8 cellular contexts compared by ENCODE assay signal in the genomic region with DNA sequence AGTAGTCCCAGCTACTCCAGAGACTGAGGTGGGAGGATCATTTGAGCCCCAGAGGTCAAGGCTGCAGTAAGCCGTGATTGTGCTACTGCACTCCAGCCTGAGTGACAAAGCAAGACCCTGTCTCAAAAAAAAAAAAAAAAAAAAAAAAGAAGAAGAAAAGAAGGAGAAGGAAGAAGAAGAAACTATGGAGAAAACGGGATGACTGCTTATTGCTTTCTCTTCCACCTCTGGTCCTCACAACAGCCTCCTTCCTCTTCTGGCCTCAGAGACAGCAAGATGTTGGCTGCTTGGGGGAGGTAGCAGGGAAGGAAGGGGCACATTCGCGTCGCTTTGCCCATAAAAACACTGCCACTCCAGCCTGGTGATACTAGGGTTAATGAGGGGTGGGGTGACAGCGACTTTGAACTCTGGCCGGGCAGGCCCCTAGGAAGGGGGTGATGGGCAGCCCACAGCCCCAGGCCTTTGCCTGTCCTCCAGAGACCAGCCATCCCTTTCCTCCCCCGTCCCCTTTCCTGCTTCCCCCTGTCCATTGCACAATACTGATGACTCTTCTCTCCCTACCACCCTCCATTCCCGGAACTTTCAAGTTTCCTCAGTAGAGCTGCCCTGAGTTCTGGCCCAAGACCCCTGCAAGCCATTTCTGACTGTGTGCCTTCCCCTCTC. TPM values are rescaled to one million over a fixed set of nuclear protein-coding genes. Genes with fewer than 3 reads are reported as not detected.
DNase-seq lines count a peak whose midpoint lies in the region; ATAC-seq and TF ChIP-seq lines count a peak whose summit lies in the region.
"Had no signal": no experiment of that assay in that cellular context is flagged by ENCODE, and none has a peak within 500 bp of the region (broad histone marks: within the 10 kb centered on the region; RNA-seq: fewer than 3 reads in every experiment).

No MANE protein-coding gene starts in this region.

- peaks cover 18% of the 10 kb centered on the region for H3K4me1 Mint-ChIP-seq in WTC11
- peaks cover 8% of the 10 kb centered on the region for H3K4me1 Mint-ChIP-seq in glutamatergic neuron (ENCODE audit: low read depth, unreplicated experiment)
- H3K4me1 Mint-ChIP-seq in stimulated activated effector memory CD8-positive, alpha-beta T cell treated with anti-CD3 and anti-CD28 coated beads, Interleukin-12 subunit alpha, Interleukin-12 subunit beta, amount 100 ng/mL, for 72 hours: peaks cover 66% of the 10 kb centered on the region

- H3K27me3 Mint-ChIP-seq in WTC11 (ENCODE audit: low read depth) (peaks cover 56% of the 10 kb centered on the region), glutamatergic neuron (ENCODE audit: unreplicated experiment) (peaks cover 15% of the 10 kb centered on the region)

- no peaks in the 10 kb centered on the region for H3K36me3 Mint-ChIP-seq in WTC11
- H3K36me3 Mint-ChIP-seq in glutamatergic neuron (ENCODE audit: unreplicated experiment): no peaks in the 10 kb centered on the region
- H3K36me3 Mint-ChIP-seq in stimulated activated effector memory CD8-positive, alpha-beta T cell treated with anti-CD3 and anti-CD28 coated beads, Interleukin-12 subunit alpha, Interleukin-12 subunit beta, amount 100 ng/mL, for 72 hours: peaks cover 8% of the 10 kb centered on the region

- no peak overlapping the region for H3K27ac ChIP-seq in HEK293 (ENCODE audit: extremely low read depth, low read depth, low read length)

- H3K4me3 ChIP-seq in HEK293 (ENCODE audit: low read depth, low read length): no peak overlapping the region

- POLR2A ChIA-PET in HEK293 (lab: Yijun Ruan, JAX) (interaction anchor here (1.0 to 2.9 kb wide), 2 partner anchors 17 to 204 kb away, joined by 3 to 17 read pairs; a partner anchor contains a TSS), WTC11 (lab: Charles Lee) (interaction anchor here (0.7 to 2.3 kb wide), 2 partner anchors 17 to 28 kb away, joined by 3 to 6 read pairs; a partner anchor contains a TSS), GM10248 (lab: Yijun Ruan, JAX) (interaction anchor here (0.8 to 1.2 kb wide), 3 partner anchors 16 to 41 kb away, joined by 3 to 5 read pairs (median 5); a partner anchor contains a TSS)

- peaks cover 3% of the 10 kb centered on the region; the same call in 1 of the 2 replicates for H3K4me1 ChIP-seq in HEK293 (ENCODE audit: control insufficient read depth, insufficient read depth, low read length)

- no peaks in the 10 kb centered on the region for H3K9me3 ChIP-seq in HEK293 (ENCODE audit: control insufficient read depth, insufficient read depth, low read depth, low read length)

- H3K36me3 ChIP-seq in HEK293 (ENCODE audit: control insufficient read depth in 2 of 2, insufficient read depth in 1 of 2, low read length in 2 of 2): peaks cover 0 to 4% of the 10 kb centered on the region in 2 experiments; a peak in 1 of 3 replicates

- H3K4me3 Mint-ChIP-seq in WTC11 (peak overlapping the region; percentile 54), glutamatergic neuron (ENCODE audit: unreplicated experiment) (peak overlapping the region; percentile 15)
- peak overlapping the region; percentile 90 for H3K4me3 Mint-ChIP-seq in stimulated activated effector memory CD8-positive, alpha-beta T cell treated with anti-CD3 and anti-CD28 coated beads, Interleukin-12 subunit alpha, Interleukin-12 subunit beta, amount 100 ng/mL, for 72 hours

- CTCF ChIA-PET in HEK293 (lab: Yijun Ruan, JAX) (interaction anchor here (0.7 to 3.7 kb wide), 3 partner anchors 11 to 28 kb away, joined by 4 to 14 read pairs (median 4); no protein-coding TSS in a partner anchor), WTC11 (lab: Charles Lee) (interaction anchor here (0.9 to 2.8 kb wide), 7 partner anchors 16 to 265 kb away, joined by 4 to 13 read pairs (median 6); a partner anchor contains a TSS), GM10248 (lab: Yijun Ruan, JAX) (interaction anchor here (1.0 to 7.8 kb wide), 11 partner anchors 8 to 204 kb away, joined by 3 to 85 read pairs (median 8); a partner anchor contains a TSS)

- ATAC-seq in WTC11: no peak
- ATAC-seq in stimulated activated effector memory CD8-positive, alpha-beta T cell treated with anti-CD3 and anti-CD28 coated beads, Interleukin-12 subunit alpha, Interleukin-12 subunit beta, amount 100 ng/mL, for 72 hours: no peak
- ATAC-seq in HG03469 (IDR thresholded peaks at IDR 0.05; ENCODE audit: unreplicated experiment): no peak

- no peak for DNase-seq in WTC11 (ENCODE audit: low spot score)
- DNase-seq in glutamatergic neuron: no peak
- DNase-seq in stimulated activated effector memory CD8-positive, alpha-beta T cell treated with anti-CD3 and anti-CD28 coated beads, Interleukin-12 subunit alpha, Interleukin-12 subunit beta, amount 100 ng/mL, for 72 hours (ENCODE audit: low spot score in 2 of 2): no peak
- no peak for DNase-seq in GM10248 (ENCODE audit: extremely low spot score)
- no peak for DNase-seq in activated CD8-positive, alpha-beta memory T cell treated with anti-CD3 and anti-CD28 coated beads, Interleukin-2, amount 50 U/mL, for 48 hours

- H3K9me3 Mint-ChIP-seq in WTC11 (no peaks in the 10 kb centered on the region), glutamatergic neuron (ENCODE audit: unreplicated experiment) (peaks cover 7% of the 10 kb centered on the region)
- no peaks in the 10 kb centered on the region for H3K9me3 Mint-ChIP-seq in stimulated activated effector memory CD8-positive, alpha-beta T cell treated with anti-CD3 and anti-CD28 coated beads, Interleukin-12 subunit alpha, Interleukin-12 subunit beta, amount 100 ng/mL, for 72 hours

- H3K27ac Mint-ChIP-seq in WTC11 (no peak overlapping the region), glutamatergic neuron (ENCODE audit: unreplicated experiment) (no peak overlapping the region)
- H3K27ac Mint-ChIP-seq in stimulated activated effector memory CD8-positive, alpha-beta T cell treated with anti-CD3 and anti-CD28 coated beads, Interleukin-12 subunit alpha, Interleukin-12 subunit beta, amount 100 ng/mL, for 72 hours: peak overlapping the region; percentile 95

- TF ChIP-seq CTCF in HEK293 (tag by site-specific recombination; IDR thresholded peaks at IDR 0.05) (no peak), WTC11 (IDR thresholded peaks at IDR 0.05) (no peak), glutamatergic neuron (IDR thresholded peaks at IDR 0.05; ENCODE audit: partially characterized antibody, unreplicated experiment) (no peak), GM10248 (IDR thresholded peaks at IDR 0.05; ENCODE audit: control extremely low read depth, extremely low read depth, low read depth, missing control alignments) (no peak)

TF ChIP-seq in HEK293, 187 proteins besides CTCF, POLR2A, EP300 and RAD21 (continues in another document):
- TF ChIP-seq ZIC2 (tag by site-specific recombination; IDR thresholded peaks at IDR 0.05) (no peak), ZNF24 (tag by site-specific recombination; IDR thresholded peaks at IDR 0.05) (no peak), ZNF426 (tag by site-specific recombination; IDR thresholded peaks at IDR 0.05) (no peak), ZNF354C (tag by site-specific recombination; IDR thresholded peaks at IDR 0.05; ENCODE audit: borderline replicate concordance, low read depth) (no peak), ZNF416 (tag by site-specific recombination; IDR thresholded peaks at IDR 0.05) (no peak), ZBTB8A (tag by site-specific recombination; IDR thresholded peaks at IDR 0.05) (no peak), KLF10 (tag by site-specific recombination; IDR thresholded peaks at IDR 0.05) (no peak), ZBTB1 (tag by site-specific recombination; IDR thresholded peaks at IDR 0.05) (no peak)
- TF ChIP-seq, protein P1, sequence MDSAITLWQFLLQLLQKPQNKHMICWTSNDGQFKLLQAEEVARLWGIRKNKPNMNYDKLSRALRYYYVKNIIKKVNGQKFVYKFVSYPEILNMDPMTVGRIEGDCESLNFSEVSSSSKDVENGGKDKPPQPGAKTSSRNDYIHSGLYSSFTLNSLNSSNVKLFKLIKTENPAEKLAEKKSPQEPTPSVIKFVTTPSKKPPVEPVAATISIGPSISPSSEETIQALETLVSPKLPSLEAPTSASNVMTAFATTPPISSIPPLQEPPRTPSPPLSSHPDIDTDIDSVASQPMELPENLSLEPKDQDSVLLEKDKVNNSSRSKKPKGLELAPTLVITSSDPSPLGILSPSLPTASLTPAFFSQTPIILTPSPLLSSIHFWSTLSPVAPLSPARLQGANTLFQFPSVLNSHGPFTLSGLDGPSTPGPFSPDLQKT (IDR thresholded peaks at IDR 0.05; ENCODE audit: borderline replicate concordance, low read depth, low read length): no peak

TF ChIP-seq in WTC11, 78 proteins besides CTCF, POLR2A, EP300 and RAD21 (continues in another document):
- TF ChIP-seq RELA (CRISPR knock-in tag; IDR thresholded peaks at IDR 0.05; ENCODE audit: borderline replicate concordance) (no peak), ZNF219 (CRISPR knock-in tag; IDR thresholded peaks at IDR 0.05; ENCODE audit: borderline replicate concordance) (no peak), CREM (CRISPR knock-in tag; IDR thresholded peaks at IDR 0.05) (no peak), TEAD1 (CRISPR knock-in tag; IDR thresholded peaks at IDR 0.05) (no peak), NFE2L1 (CRISPR knock-in tag; IDR thresholded peaks at IDR 0.05) (no peak)
- TF ChIP-seq, protein P2, sequence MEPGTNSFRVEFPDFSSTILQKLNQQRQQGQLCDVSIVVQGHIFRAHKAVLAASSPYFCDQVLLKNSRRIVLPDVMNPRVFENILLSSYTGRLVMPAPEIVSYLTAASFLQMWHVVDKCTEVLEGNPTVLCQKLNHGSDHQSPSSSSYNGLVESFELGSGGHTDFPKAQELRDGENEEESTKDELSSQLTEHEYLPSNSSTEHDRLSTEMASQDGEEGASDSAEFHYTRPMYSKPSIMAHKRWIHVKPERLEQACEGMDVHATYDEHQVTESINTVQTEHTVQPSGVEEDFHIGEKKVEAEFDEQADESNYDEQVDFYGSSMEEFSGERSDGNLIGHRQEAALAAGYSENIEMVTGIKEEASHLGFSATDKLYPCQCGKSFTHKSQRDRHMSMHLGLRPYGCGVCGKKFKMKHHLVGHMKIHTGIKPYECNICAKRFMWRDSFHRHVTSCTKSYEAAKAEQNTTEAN (CRISPR knock-in tag; IDR thresholded peaks at IDR 0.05): no peak

RNA-seq across cellular contexts. Expression of a gene that starts 2.0 kb away (rescaled TPM):
- total RNA-seq in WTC11 (2021): 40.2 to 69.0 TPM (median 65.8 TPM) in 3 replicates
- total RNA-seq in glutamatergic neuron (ENCODE audit: unreplicated experiment): 104 TPM

RNA-seq across cellular contexts. Expression of a gene that starts 13.7 kb away (rescaled TPM):
- total RNA-seq in WTC11 (2021) (21.6 to 24.6 TPM (median 23.2 TPM) in 3 replicates), glutamatergic neuron (ENCODE audit: unreplicated experiment) (23.4 TPM)

RNA-seq across cellular contexts. Expression of a gene that starts 15.8 kb away (rescaled TPM):
- total RNA-seq in WTC11 (2021) (10.2 to 12.5 TPM (median 10.4 TPM) in 3 replicates), glutamatergic neuron (ENCODE audit: unreplicated experiment) (88.5 TPM)

RNA-seq across cellular contexts. Expression of a gene that starts 17.0 kb away (rescaled TPM):
- total RNA-seq in WTC11 (2021) (0.57 to 0.96 TPM (median 0.87 TPM) in 3 replicates), glutamatergic neuron (ENCODE audit: unreplicated experiment) (not detected)
- total RNA-seq: subcutaneous adipose tissue had no signal

RNA-seq across cellular contexts. Expression of a gene that starts 38.9 kb away (rescaled TPM):
- total RNA-seq in WTC11 (2021): 24.6 to 28.0 TPM (median 27.6 TPM) in 3 replicates
- total RNA-seq in glutamatergic neuron (ENCODE audit: unreplicated experiment): 7.5 TPM

Comparison
In these comparisons a context has a peak if more than half of its experiments do, and no peak if none do; other contexts are left out.
1. H3K4me3 Mint-ChIP-seq: peak in every context shown above with its lines; median percentile 90 in stimulated activated effector memory CD8-positive, alpha-beta T cell treated with anti-CD3 and anti-CD28 coated beads, Interleukin-12 subunit alpha, Interleukin-12 subunit beta, amount 100 ng/mL, for 72 hours; 54 in WTC11; 15 in glutamatergic neuron.